In the genomic region with DNA sequence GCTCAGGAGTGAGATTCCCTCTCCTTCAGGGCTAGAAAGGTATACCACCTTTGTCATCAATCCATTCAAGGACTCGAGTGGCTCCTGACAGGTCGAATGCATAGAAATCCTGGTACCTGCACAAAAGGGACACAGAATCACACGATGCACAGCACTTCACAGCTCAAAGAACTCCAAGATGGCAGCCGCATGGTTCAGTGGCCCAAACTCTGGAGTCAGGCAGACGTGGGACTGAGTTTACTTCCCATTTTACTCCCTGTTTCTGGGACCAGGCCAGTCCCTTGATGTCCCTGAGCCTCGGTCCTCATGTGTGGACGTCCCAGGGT, we compare ENCODE assay signal across 8 cellular contexts.
DNase-seq lines count a peak whose midpoint lies in the region; ATAC-seq and TF ChIP-seq lines count a peak whose summit lies in the region.

No MANE protein-coding gene starts in this region.

- peaks cover 50% of the 10 kb centered on the region for H3K4me1 ChIP-seq in ACC112 (ENCODE audit: control insufficient read depth, insufficient read depth, low read length, unreplicated experiment)
- H3K4me1 ChIP-seq in muscle layer of colon (ENCODE audit: insufficient read depth, low read length), result peaks cover 28% of the 10 kb centered on the region

- H2AFZ ChIP-seq in ACC112 (ENCODE audit: low read length, unreplicated experiment), result peak overlapping the region; percentile 68

- no peak for ATAC-seq in GM18909 (IDR thresholded peaks at IDR 0.05; ENCODE audit: poor library complexity, unreplicated experiment)

- no peaks in the 10 kb centered on the region for H3K9me3 ChIP-seq in muscle layer of colon (ENCODE audit: low read length)

- DNase-seq in HL-60 (ENCODE audit: low read depth in 1 of 2, low spot score in 1 of 2) (no peak), cardiac fibroblast (ENCODE audit: low read depth in 2 of 2) (no peak), islet precursor cell (no peak), GF-D8 (lab: John Stamatoyannopoulos, UW) (no peak), OCI-M1 (lab: John Stamatoyannopoulos, UW) (no peak)

- TF ChIP-seq CTCF in HL-60 (IDR thresholded peaks at IDR 0.05; ENCODE audit: insufficient read depth, low read length) (no peak), cardiac fibroblast (IDR thresholded peaks at IDR 0.05; ENCODE audit: low read depth, low read length) (no peak)

- H3K79me2 ChIP-seq in ACC112 (ENCODE audit: control insufficient read depth, insufficient read depth, low read length, unreplicated experiment), result peaks cover 18% of the 10 kb centered on the region

- H3K4me3 ChIP-seq in ACC112 (ENCODE audit: low read depth, low read length) (peak overlapping the region; percentile 88), HL-60 (replicated peaks; ENCODE audit: insufficient read depth, low read length) (peak overlapping the region; percentile 85), cardiac fibroblast (replicated peaks in 1 of 2; ENCODE audit: low read depth in 2 of 2, low read length in 2 of 2) (peak overlapping the region; percentile 94 to 96), muscle layer of colon (ENCODE audit: low read depth in 1 of 2, low read length in 2 of 2) (peak overlapping the region; percentile 34 to 90)

- no peaks in the 10 kb centered on the region for H3K27me3 ChIP-seq in ACC112 (ENCODE audit: insufficient read depth, low read length)
- H3K27me3 ChIP-seq in HL-60 (ENCODE audit: insufficient read depth, poor library complexity, severe bottlenecking), result no peaks in the 10 kb centered on the region
- no peaks in the 10 kb centered on the region for H3K27me3 ChIP-seq in muscle layer of colon (ENCODE audit: control insufficient read depth in 1 of 2, insufficient read depth in 2 of 2, low read length in 2 of 2)

- peak overlapping the region; percentile 74 for H3K27ac ChIP-seq in ACC112 (ENCODE audit: low read depth, low read length)
- peak overlapping the region; percentile 92 for H3K27ac ChIP-seq in HL-60 (replicated peaks)
- H3K27ac ChIP-seq in muscle layer of colon (ENCODE audit: low read depth, low read length), result peak overlapping the region; percentile 96

- H3K36me3 ChIP-seq in ACC112 (ENCODE audit: insufficient read depth, low read length) (peaks cover 7% of the 10 kb centered on the region; the same call in 1 of the 2 replicates), muscle layer of colon (ENCODE audit: insufficient read depth, low read length) (peaks cover 25% of the 10 kb centered on the region)

- peak overlapping the region; percentile 69 for H3K9ac ChIP-seq in muscle layer of colon (ENCODE audit: low read length)
